Comparison of ENCODE assay signal across 11 cellular contexts in the genomic region with DNA sequence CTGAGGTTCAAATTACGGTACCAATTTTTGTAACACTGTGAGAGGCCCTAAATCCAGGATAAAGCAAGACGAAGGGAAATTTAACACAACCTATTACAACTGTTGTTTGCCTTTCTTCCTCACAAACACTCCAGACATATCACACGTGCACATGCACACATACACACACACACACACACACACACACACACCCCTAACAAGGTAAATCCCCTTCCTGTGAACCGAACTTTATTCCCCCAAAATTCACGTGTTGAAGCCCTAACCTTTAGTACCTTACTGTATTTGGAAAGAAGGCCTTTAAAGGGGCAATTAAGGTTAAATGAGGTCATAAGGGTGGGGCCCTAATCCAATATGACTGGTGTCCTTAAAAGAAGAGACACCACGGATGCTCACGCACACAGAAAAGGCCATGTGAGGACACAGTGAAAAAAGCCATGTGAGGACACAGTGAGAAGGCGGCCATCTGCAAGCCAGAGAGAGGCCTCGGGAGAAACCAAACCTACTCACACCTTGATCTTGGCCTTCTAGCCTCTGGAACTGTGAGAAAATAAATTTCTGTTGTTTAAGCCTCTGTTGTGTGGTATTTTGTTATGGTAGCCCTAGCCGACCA. TPM values are rescaled to one million over a fixed set of nuclear protein-coding genes. Genes with fewer than 3 reads are reported as not detected.
DNase-seq lines count a peak whose midpoint lies in the region; ATAC-seq and TF ChIP-seq lines count a peak whose summit lies in the region.
"Had no signal": no experiment of that assay in that cellular context is flagged by ENCODE, and none has a peak within 500 bp of the region (broad histone marks: within the 10 kb centered on the region; RNA-seq: fewer than 3 reads in every experiment).

No MANE protein-coding gene starts in this region.

- H3K27me3 Mint-ChIP-seq in Caco-2 (ENCODE audit: insufficient read depth, unreplicated experiment) (peaks cover 8% of the 10 kb centered on the region), mesothelial cell of epicardium (ENCODE audit: low read depth) (peaks cover 21% of the 10 kb centered on the region)
- no peaks in the 10 kb centered on the region for H3K27me3 Mint-ChIP-seq in activated T-helper 17 cell treated with anti-CD3 and anti-CD28 coated beads, Interleukin-2, amount 50 U/mL, for 72 hours

- no TSS peak for BruUV-seq in Caco-2 (replicated peaks; lab: Mats Ljungman, UMichigan)

- ATAC-seq in activated T-helper 17 cell treated with anti-CD3 and anti-CD28 coated beads, Interleukin-2, amount 50 U/mL, for 72 hours (replicated peaks), result no peak
- no peak for ATAC-seq in GM18873 (IDR thresholded peaks at IDR 0.05; ENCODE audit: low FRiP score, unreplicated experiment)
- no peak for ATAC-seq in GM21737 (IDR thresholded peaks at IDR 0.05; ENCODE audit: unreplicated experiment)
- ATAC-seq: left lung had no signal

- H3K9me3 Mint-ChIP-seq in Caco-2 (ENCODE audit: unreplicated experiment), result no peaks in the 10 kb centered on the region
- H3K9me3 Mint-ChIP-seq in activated T-helper 17 cell treated with anti-CD3 and anti-CD28 coated beads, Interleukin-2, amount 50 U/mL, for 72 hours, result no peaks in the 10 kb centered on the region
- H3K9me3 Mint-ChIP-seq in mesothelial cell of epicardium, result no peaks in the 10 kb centered on the region

- H3K4me1 ChIP-seq in Caco-2, result 0 out of 2 replicates have a peak, but pooled peaks cover 9% of the 10 kb centered on the region
- peaks cover 7% of the 10 kb centered on the region for H3K4me1 ChIP-seq in HUES6 (ENCODE audit: control insufficient read depth, insufficient read depth, low read length)
- H3K4me1 ChIP-seq: colonic mucosa had no signal

- H3K4me3 ChIP-seq in Caco-2 (ENCODE audit: low read depth, low read length) (no peak overlapping the region), HUES6 (ENCODE audit: low read depth, low read length) (peak overlapping the region; percentile 99; the same call in 1 of the 2 replicates)

- in situ Hi-C loops in GM13977 (cut with MboI; ENCODE audit: low pct_unique_long_range_greater_than_20kb, low sequenced_read_pairs, unreplicated experiment), result no loop called here

- intact Hi-C loops in Caco-2 (cut with micrococcal nuclease; ENCODE audit: unreplicated experiment), result no loop called here

- H3K9ac ChIP-seq in HUES6 (ENCODE audit: low read length), result no peak overlapping the region

- DNase-seq in Caco-2 (no peak), mesothelial cell of epicardium (ENCODE audit: low spot score in 2 of 2, unreplicated experiment in 2 of 2) (no peak), GM13977 (ENCODE audit: low spot score) (no peak)
- DNase-seq: left lung, NCI-H510A, SW 1271 had no signal

- H3K27me3 ChIP-seq in Caco-2 (replicated peaks; ENCODE audit: control insufficient read depth, insufficient read depth, low read length) (no peaks in the 10 kb centered on the region), HUES6 (ENCODE audit: control insufficient read depth, insufficient read depth, low read length) (peaks cover 26% of the 10 kb centered on the region)
- H3K27me3 ChIP-seq: colonic mucosa, left lung had no signal

- TF ChIP-seq CTCF in Caco-2 (IDR thresholded peaks at IDR 0.05; ENCODE audit: insufficient read depth in 1 of 2, low read depth in 1 of 2, low read length in 1 of 2, severe bottlenecking in 1 of 2, unreplicated experiment in 1 of 2) (no peak), mesothelial cell of epicardium (IDR thresholded peaks at IDR 0.05; ENCODE audit: unreplicated experiment) (no peak), GM13977 (IDR thresholded peaks at IDR 0.05; ENCODE audit: extremely low read depth, insufficient read depth, missing control alignments) (no peak)

- CTCF ChIA-PET in Caco-2 (lab: Charles Lee), result interaction anchor here (1.4 kb wide), 1 partner anchor 95 kb away, joined by 3 read pairs; a partner anchor contains a TSS

- no peaks in the 10 kb centered on the region for H3K9me3 ChIP-seq in Caco-2
- H3K9me3 ChIP-seq in HUES6 (ENCODE audit: control insufficient read depth, insufficient read depth, low read depth, low read length), result no peaks in the 10 kb centered on the region
- H3K9me3 ChIP-seq: colonic mucosa, left lung had no signal

- no peak overlapping the region for H3K27ac Mint-ChIP-seq in Caco-2 (ENCODE audit: unreplicated experiment)
- H3K27ac Mint-ChIP-seq in activated T-helper 17 cell treated with anti-CD3 and anti-CD28 coated beads, Interleukin-2, amount 50 U/mL, for 72 hours, result peak overlapping the region; percentile 72
- no peak overlapping the region for H3K27ac Mint-ChIP-seq in mesothelial cell of epicardium

- POLR2A ChIA-PET in Caco-2 (lab: Charles Lee), result no interaction called here

- peaks cover 18% of the 10 kb centered on the region for H3K4me1 Mint-ChIP-seq in Caco-2 (ENCODE audit: low read depth, unreplicated experiment)
- H3K4me1 Mint-ChIP-seq in activated T-helper 17 cell treated with anti-CD3 and anti-CD28 coated beads, Interleukin-2, amount 50 U/mL, for 72 hours, result peaks cover 36% of the 10 kb centered on the region
- peaks cover 18% of the 10 kb centered on the region for H3K4me1 Mint-ChIP-seq in mesothelial cell of epicardium

- no peaks in the 10 kb centered on the region for H3K36me3 ChIP-seq in Caco-2 (ENCODE audit: control insufficient read depth, insufficient read depth, low read length)
- peaks cover 6% of the 10 kb centered on the region for H3K36me3 ChIP-seq in HUES6 (ENCODE audit: control insufficient read depth, insufficient read depth, low read length)
- H3K36me3 ChIP-seq: colonic mucosa had no signal

- H3K36me3 Mint-ChIP-seq in Caco-2 (ENCODE audit: insufficient read depth, unreplicated experiment) (peaks cover 12% of the 10 kb centered on the region), mesothelial cell of epicardium (peaks cover 5% of the 10 kb centered on the region)
- H3K36me3 Mint-ChIP-seq in activated T-helper 17 cell treated with anti-CD3 and anti-CD28 coated beads, Interleukin-2, amount 50 U/mL, for 72 hours (ENCODE audit: low read depth), result peaks cover 35% of the 10 kb centered on the region

- H3K4me3 Mint-ChIP-seq in Caco-2 (ENCODE audit: unreplicated experiment) (peak overlapping the region; percentile 80), mesothelial cell of epicardium (peak overlapping the region; percentile 96)
- H3K4me3 Mint-ChIP-seq in activated T-helper 17 cell treated with anti-CD3 and anti-CD28 coated beads, Interleukin-2, amount 50 U/mL, for 72 hours, result peak overlapping the region; percentile 85

- no peak overlapping the region for H3K27ac ChIP-seq in HUES6 (ENCODE audit: low read depth, low read length)
- H3K27ac ChIP-seq: colonic mucosa, left lung had no signal

RNA-seq across cellular contexts. Expression of a gene that starts 1.8 kb away (rescaled TPM):
- total RNA-seq in Caco-2 (2022) (17.5 and 17.8 TPM in 2 replicates), mesothelial cell of epicardium (19.8 to 24.3 TPM (median 21.0 TPM) in 3 replicates)
- 10 to 100 TPM; 47.9 to 76.0 TPM for total RNA-seq in activated T-helper 17 cell treated with anti-CD3 and anti-CD28 coated beads, Interleukin-2, amount 50 U/mL, for 72 hours

RNA-seq across cellular contexts. Expression of a gene that starts 35.0 kb away (rescaled TPM):
- 0.32 and 0.67 TPM in 2 replicates for total RNA-seq in Caco-2 (2022)
- total RNA-seq in activated T-helper 17 cell treated with anti-CD3 and anti-CD28 coated beads, Interleukin-2, amount 50 U/mL, for 72 hours, result under 1 TPM; 0.19 to 0.24 TPM
- total RNA-seq in mesothelial cell of epicardium, result 0.54 to 1.4 TPM (median 0.54 TPM) in 3 replicates
